10 cellular contexts compared by ENCODE assay signal in the genomic region with DNA sequence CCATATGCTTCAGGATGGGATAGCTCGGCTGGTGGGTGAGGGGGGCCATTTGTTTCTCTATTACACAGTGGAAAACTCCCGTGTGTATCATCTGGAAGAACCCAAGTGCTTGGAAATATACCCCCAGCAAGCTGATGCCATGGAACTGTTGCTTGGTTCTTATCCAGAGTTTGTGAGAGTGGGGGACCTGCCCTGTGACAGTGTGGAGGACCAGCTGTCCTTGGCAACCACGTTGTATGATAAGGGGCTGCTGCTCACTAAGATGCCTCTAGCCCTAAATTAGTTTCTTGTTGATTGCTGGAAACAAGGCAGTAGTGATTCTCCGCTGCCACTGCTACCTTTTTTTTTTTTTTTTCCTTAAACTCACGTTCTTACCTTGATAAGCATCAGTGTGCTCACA. TPM values are rescaled to one million over a fixed set of nuclear protein-coding genes. Genes with fewer than 3 reads are reported as not detected.
DNase-seq lines count a peak whose midpoint lies in the region; ATAC-seq and TF ChIP-seq lines count a peak whose summit lies in the region.
"Had no signal": no experiment of that assay in that cellular context is flagged by ENCODE, and none has a peak within 500 bp of the region (broad histone marks: within the 10 kb centered on the region; RNA-seq: fewer than 3 reads in every experiment).

No MANE protein-coding gene starts in this region.

- H3K36me3 ChIP-seq in breast epithelium (no peaks in the 10 kb centered on the region), stomach smooth muscle (ENCODE audit: control insufficient read depth in 2 of 2, insufficient read depth in 2 of 2, low read length in 2 of 2) (peaks cover 0 to 4% of the 10 kb centered on the region in 2 donors)

- H3K9me3 Mint-ChIP-seq in MCF 10A (ENCODE audit: unreplicated experiment) (no peaks in the 10 kb centered on the region), T-cell (no peaks in the 10 kb centered on the region), glutamatergic neuron (ENCODE audit: unreplicated experiment) (peaks cover 6% of the 10 kb centered on the region)
- H3K9me3 Mint-ChIP-seq: activated naive CD4-positive, alpha-beta T cell treated with anti-CD3 and anti-CD28 coated beads, Interleukin-2, amount 50 U/mL, for 72 hours had no signal

- no peak overlapping the region for H3K9ac ChIP-seq in stomach smooth muscle (ENCODE audit: low read length in 2 of 2)

- H3K4me3 ChIP-seq in breast epithelium (peak overlapping the region in 1 of 3 donors; percentile 99), stomach smooth muscle (ENCODE audit: low read length in 2 of 2) (peak overlapping the region; percentile 75 to 87)

- POLR2A ChIA-PET in MCF 10A (lab: Yijun Ruan, JAX) (interaction anchor here (2.8 kb wide), 1 partner anchor 77 kb away, joined by 18 read pairs; a partner anchor contains a TSS), T-cell (lab: Charles Lee) (no interaction called here)

- H3K36me3 Mint-ChIP-seq in MCF 10A (ENCODE audit: insufficient read depth, unreplicated experiment) (peaks cover 30% of the 10 kb centered on the region), T-cell (peaks cover 28% of the 10 kb centered on the region), glutamatergic neuron (ENCODE audit: unreplicated experiment) (no peaks in the 10 kb centered on the region)

- H3K27ac Mint-ChIP-seq in MCF 10A (ENCODE audit: low read depth, unreplicated experiment) = no peak overlapping the region
- H3K27ac Mint-ChIP-seq in T-cell = no peak overlapping the region
- no peak overlapping the region for H3K27ac Mint-ChIP-seq in glutamatergic neuron (ENCODE audit: unreplicated experiment)

- DNase-seq in MCF 10A (ENCODE audit: unreplicated experiment) (no peak), breast epithelium (ENCODE audit: low spot score in 2 of 2) (no peak), T-cell (no peak), glutamatergic neuron (no peak), UCSD-AML1 (lab: John Stamatoyannopoulos, UW; ENCODE audit: unreplicated experiment) (no peak)
- DNase-seq: NCI-H1092 had no signal

- intact Hi-C loops in MCF 10A (cut with micrococcal nuclease) = no loop called here
- intact Hi-C loops in breast epithelium (cut with DNase I; ENCODE audit: low total_unique reads) = no loop called here

- peaks cover 12% of the 10 kb centered on the region for H3K4me1 Mint-ChIP-seq in MCF 10A (ENCODE audit: insufficient read depth, unreplicated experiment)
- H3K4me1 Mint-ChIP-seq in T-cell = peaks cover 40 to 61% (median 56%) of the 10 kb centered on the region in 3 donors
- peaks cover 8% of the 10 kb centered on the region for H3K4me1 Mint-ChIP-seq in glutamatergic neuron (ENCODE audit: low read depth, unreplicated experiment)

- H3K27me3 ChIP-seq in breast epithelium (no peaks in the 10 kb centered on the region), stomach smooth muscle (ENCODE audit: control insufficient read depth in 1 of 2, insufficient read depth in 2 of 2, low read length in 2 of 2) (no peaks in the 10 kb centered on the region)

- no peaks in the 10 kb centered on the region for H3K27me3 Mint-ChIP-seq in MCF 10A (ENCODE audit: insufficient read depth, unreplicated experiment)
- H3K27me3 Mint-ChIP-seq in T-cell = no peaks in the 10 kb centered on the region
- peaks cover 4% of the 10 kb centered on the region for H3K27me3 Mint-ChIP-seq in glutamatergic neuron (ENCODE audit: unreplicated experiment)

- no peaks in the 10 kb centered on the region for H3K9me3 ChIP-seq in breast epithelium
- H3K9me3 ChIP-seq in stomach smooth muscle (ENCODE audit: control insufficient read depth in 2 of 2, low read length in 2 of 2) = no peaks in the 10 kb centered on the region

- no peak for TF ChIP-seq CTCF in MCF 10A (IDR thresholded peaks at IDR 0.05; ENCODE audit: unreplicated experiment)
- no peak for TF ChIP-seq CTCF in breast epithelium (IDR thresholded peaks at IDR 0.05)
- TF ChIP-seq CTCF in glutamatergic neuron (IDR thresholded peaks at IDR 0.05; ENCODE audit: partially characterized antibody, unreplicated experiment) = no peak

- ATAC-seq in T-cell (replicated peaks in 1 of 4) (no peak), GM19452 (IDR thresholded peaks at IDR 0.05; ENCODE audit: unreplicated experiment) (no peak), HG02981 (IDR thresholded peaks at IDR 0.05; ENCODE audit: unreplicated experiment) (no peak)
- ATAC-seq: activated naive CD4-positive, alpha-beta T cell treated with anti-CD3 and anti-CD28 coated beads, Interleukin-2, amount 50 U/mL, for 72 hours had no signal

- H3K4me1 ChIP-seq in breast epithelium = peaks cover 4 to 5% of the 10 kb centered on the region in 2 donors
- H3K4me1 ChIP-seq in stomach smooth muscle (ENCODE audit: control insufficient read depth, insufficient read depth, low read length) = peaks cover 27% of the 10 kb centered on the region

- H3K27ac ChIP-seq in breast epithelium (no peak overlapping the region), stomach smooth muscle (ENCODE audit: low read length) (no peak overlapping the region)

- peak overlapping the region; percentile 86 for H3K4me3 Mint-ChIP-seq in MCF 10A (ENCODE audit: unreplicated experiment)
- H3K4me3 Mint-ChIP-seq in T-cell = peak overlapping the region; percentile 82 to 90 (median 84)
- peak overlapping the region; percentile 87 for H3K4me3 Mint-ChIP-seq in glutamatergic neuron (ENCODE audit: unreplicated experiment)

- TF ChIP-seq POLR2A in breast epithelium (IDR thresholded peaks at IDR 0.05) = no peak

- CTCF ChIA-PET in MCF 10A (lab: Yijun Ruan, JAX) (interaction anchor here (0.5 to 2.1 kb wide), 4 partner anchors 16 to 179 kb away, joined by 3 to 5 read pairs (median 3); no protein-coding TSS in a partner anchor), T-cell (lab: Charles Lee) (no interaction called here)

- TSS peak; percentile 43 for BruUV-seq in MCF 10A (replicated peaks; lab: Mats Ljungman, UMichigan)

RNA-seq across cellular contexts. Expression of a gene that starts 1.9 kb away (rescaled TPM):
- total RNA-seq in MCF 10A (2022) = 12.3 and 12.4 TPM in 2 replicates
- 10 to 100 TPM; 10.9 to 20.5 (median 18.0) TPM for total RNA-seq in breast epithelium
- 10 to 100 TPM; 23.5 to 38.6 (median 35.2) TPM for total RNA-seq in T-cell
- 13.6 TPM for total RNA-seq in glutamatergic neuron (ENCODE audit: unreplicated experiment)

RNA-seq across cellular contexts. Expression of a gene that starts 34.3 kb away (rescaled TPM):
- total RNA-seq in MCF 10A (2022) = 81.5 and 88.5 TPM in 2 replicates
- total RNA-seq in breast epithelium = 10 to 100 TPM; 49.6 to 84.0 (median 61.6) TPM
- 10 to 100 TPM; 45.1 to 52.6 (median 49.1) TPM for total RNA-seq in T-cell
- 48.0 TPM for total RNA-seq in glutamatergic neuron (ENCODE audit: unreplicated experiment)

RNA-seq across cellular contexts. Expression of a gene that starts 44.3 kb away (rescaled TPM):
- total RNA-seq in MCF 10A (2022) (2.1 and 2.8 TPM in 2 replicates), breast epithelium (10 to 100 TPM in 2 of 3 donors, 1 to 10 TPM in 1; 3.7 to 10.9 (median 10.5) TPM), T-cell (1 to 10 TPM in 4 of 5 donors, under 1 TPM in 1; 0.23 to 2.7 (median 1.9) TPM), glutamatergic neuron (ENCODE audit: unreplicated experiment) (1.4 TPM)
